20 cellular contexts compared by ENCODE assay signal in the genomic region with DNA sequence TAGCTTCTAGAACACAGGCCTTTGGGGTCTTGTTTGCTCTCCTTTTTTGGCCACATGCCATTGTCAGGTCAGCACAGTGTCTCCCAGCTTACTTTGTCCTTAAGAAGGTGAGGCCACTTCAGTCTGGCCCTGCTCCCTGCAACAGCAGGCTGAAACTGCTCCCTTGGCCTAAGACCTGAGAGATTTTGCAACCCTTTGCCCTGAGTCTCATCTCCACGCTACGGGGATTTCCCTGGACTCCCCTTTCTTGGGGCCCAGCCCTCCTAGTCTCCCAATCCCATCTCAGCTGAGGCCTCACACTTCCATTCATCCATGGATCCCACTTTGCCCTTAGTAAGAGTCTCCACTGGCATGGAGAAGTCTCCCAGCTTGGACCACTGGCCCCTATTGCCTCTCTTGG. TPM values are rescaled to one million over a fixed set of nuclear protein-coding genes. Genes with fewer than 3 reads are reported as not detected.
"Had no signal": no experiment of that assay in that cellular context is flagged by ENCODE, and none has a peak within 500 bp of the region (broad histone marks: within the 10 kb centered on the region; RNA-seq: fewer than 3 reads in every experiment).

No MANE protein-coding gene starts in this region.

- H3K27me3 ChIP-seq: right lobe of liver had no signal

- ATAC-seq: left lobe of liver; naive thymus-derived CD4-positive, alpha-beta T cell; right lobe of liver; stimulated activated naive B cell treated with anti-CD40 and anti-IgM and Interleukin-4, amounts not matched to agents 10 μg/mL and 1 μg/mL and 100 μg/mL, for 72 hours; stimulated activated naive CD8-positive, alpha-beta T cell treated with anti-CD3 and anti-CD28 coated beads, Interleukin-15, amount 100 ng/mL, for 72 hours had no signal

- H3K79me2 ChIP-seq: parathyroid adenoma had no signal

- H3K4me3 ChIP-seq: dorsolateral prefrontal cortex, heart right ventricle, psoas muscle, right lobe of liver, skin epidermis, thoracic aorta had no signal

- H3K36me3 ChIP-seq: heart right ventricle, right lobe of liver, thoracic aorta had no signal

- H3K4me1 ChIP-seq: parathyroid adenoma, psoas muscle had no signal

- H3K9me3 ChIP-seq: heart right ventricle, psoas muscle, right lobe of liver, thoracic aorta had no signal

- H2AFZ ChIP-seq: parathyroid adenoma had no signal

- DNase-seq: cortex of kidney; dorsolateral prefrontal cortex; effector CD8-positive, alpha-beta T cell; heart right ventricle; islet precursor cell; mammary epithelial cell; naive thymus-derived CD4-positive, alpha-beta T cell; psoas muscle; retina; right lobe of liver; stimulated activated CD4-positive, alpha-beta T cell treated with anti-CD3 and anti-CD28 coated beads, Interleukin-2, amount 100 ng/mL, for 24 hours; stimulated activated CD4-positive, alpha-beta T cell treated with anti-CD3 and anti-CD28 coated beads, Interleukin-4, amount 100 ng/mL, for 4 hours; stimulated activated naive B cell treated with anti-CD40 and anti-IgM and Interleukin-4, amounts not matched to agents 10 μg/mL and 1 μg/mL and 100 μg/mL, for 72 hours; stimulated activated naive CD8-positive, alpha-beta T cell treated with anti-CD3 and anti-CD28 coated beads, Interleukin-15, amount 100 ng/mL, for 72 hours; substantia nigra; trophoblast cell had no signal

- H3K27ac ChIP-seq: dorsolateral prefrontal cortex, heart right ventricle, parathyroid adenoma, psoas muscle, right lobe of liver, skin epidermis, thoracic aorta had no signal

RNA-seq across cellular contexts. Expression of a gene that starts 8.5 kb away (rescaled TPM):
- total RNA-seq: left lobe of liver, right lobe of liver had no signal
